9 cellular contexts compared by ENCODE assay signal in genomic region chr2:55511508-55512124, GRCh38. TPM values are rescaled to one million over a fixed set of nuclear protein-coding genes. Genes with fewer than 3 reads are reported as not detected.
A peak's percentile ranks its signal among the peaks of the same experiment; 100 is the strongest.
DNase-seq lines count a peak whose midpoint lies in the region; ATAC-seq, FAIRE-seq and TF ChIP-seq lines count a peak whose summit lies in the region.
"Had no signal": no experiment of that assay in that cellular context is flagged by ENCODE, and none has a peak within 500 bp of the region (broad histone marks: within the 10 kb centered on the region; RNA-seq: fewer than 3 reads in every experiment).

No MANE protein-coding gene starts in this region.

- ATAC-seq in left colon: peak; percentile 24
- no peak for ATAC-seq in GM21576 (IDR thresholded peaks at IDR 0.05; ENCODE audit: unreplicated experiment)
- no peak for ATAC-seq in HG02571 (IDR thresholded peaks at IDR 0.05; ENCODE audit: unreplicated experiment)
- ATAC-seq in HG02973 (IDR thresholded peaks at IDR 0.05; ENCODE audit: unreplicated experiment): no peak

- peak; percentile 35; the same call in 1 of the 2 replicates for TF ChIP-seq CTCF in LNCAP (IDR thresholded peaks at IDR 0.05)

- in situ Hi-C loops in Caki2 (cut with HindIII; ENCODE audit: low pct_unique_long_range_greater_than_20kb, low sequenced_read_pairs): no loop called here

- peak; percentile 84 for FAIRE-seq in TTC549 (lab: Jason Lieb, UNC)
- FAIRE-seq: endometrium had no signal

- DNase-seq in Caki2 (ENCODE audit: low read depth) (peak; percentile 46), left colon (no peak)
- no peak for DNase-seq in effector CD4-positive, alpha-beta T cell

- intact Hi-C loops in left colon (cut with DNase I, micrococcal nuclease): no loop called here

RNA-seq across cellular contexts. Expression of gene CFAP36, which starts 7.9 kb away (rescaled TPM):
- total RNA-seq in Caki2 (2014; rRNA removed; shearing (Covaris generic); ENCODE audit: low replicate concordance): 55.3 and 80.4 TPM in 2 replicates
- total RNA-seq in left colon: 10 to 100 TPM; 13.3 to 17.5 TPM
